In genomic region chr6:32580593-32580992, GRCh38 we compare ENCODE assay signal across 23 cellular contexts. TPM values are rescaled to one million over a fixed set of nuclear protein-coding genes. Genes with fewer than 3 reads are reported as not detected.
"Had no signal": no experiment of that assay in that cellular context is flagged by ENCODE, and none has a peak within 500 bp of the region (broad histone marks: within the 10 kb centered on the region; RNA-seq: fewer than 3 reads in every experiment).

No MANE protein-coding gene starts in this region.

- H3K36me3 Mint-ChIP-seq: activated naive CD8-positive, alpha-beta T cell had no signal

- ATAC-seq: activated CD4-positive, CD25-positive, alpha-beta regulatory T cell treated with anti-CD3 and anti-CD28 coated beads, Interleukin-2, amount 50 U/mL, for 24 hours; activated CD8-positive, alpha-beta T cell treated with anti-CD3 and anti-CD28 coated beads for 36 hours; left colon; stimulated activated naive CD8-positive, alpha-beta T cell treated with anti-CD3 and anti-CD28 coated beads, Interleukin-15, Interleukin-2, amounts not matched to agents 100 U/mL and 50 U/mL, for 24 hours had no signal

- H3K4me3 Mint-ChIP-seq: activated CD4-positive, alpha-beta T cell treated with anti-CD3 and anti-CD28 coated beads, Interleukin-2, amount 10 ng/mL, durations not matched to agents 7 days and 5 days; activated CD8-positive, alpha-beta T cell treated with anti-CD3 and anti-CD28 coated beads for 36 hours; activated naive CD8-positive, alpha-beta T cell; neural crest cell had no signal

- H3K4me3 ChIP-seq: breast epithelium, heart left ventricle, thyroid gland had no signal

- H3K9me3 ChIP-seq: breast epithelium, heart left ventricle, thyroid gland had no signal

- H3K9me3 Mint-ChIP-seq: activated CD4-positive, alpha-beta T cell treated with anti-CD3 and anti-CD28 coated beads, Interleukin-2, amount 10 ng/mL, durations not matched to agents 7 days and 5 days; activated CD8-positive, alpha-beta T cell treated with anti-CD3 and anti-CD28 coated beads for 36 hours had no signal

- H3K27me3 ChIP-seq: breast epithelium, thyroid gland had no signal

- H3K27ac Mint-ChIP-seq: activated CD4-positive, alpha-beta T cell treated with anti-CD3 and anti-CD28 coated beads, Interleukin-2, amount 10 ng/mL, durations not matched to agents 7 days and 5 days; activated CD8-positive, alpha-beta T cell treated with anti-CD3 and anti-CD28 coated beads for 36 hours; activated naive CD8-positive, alpha-beta T cell had no signal

- DNase-seq: activated CD4-positive, alpha-beta T cell treated with anti-CD3 and anti-CD28 coated beads, Interleukin-2, amount 10 ng/mL, durations not matched to agents 7 days and 5 days; activated CD8-positive, alpha-beta T cell treated with anti-CD3 and anti-CD28 coated beads for 36 hours; activated T-cell treated with anti-CD3 and anti-CD28 coated beads, Interleukin-2, amount 50 U/mL, for 1 hour; amniotic stem cell; cerebellar nuclear complex; cortex of kidney; heart left ventricle; left colon; mesenchymal stem cell; occipital lobe; stimulated activated CD4-positive, alpha-beta T cell treated with anti-CD3 and anti-CD28 coated beads, Interleukin-2, amount 100 ng/mL, for 48 hours; stimulated activated CD8-positive, alpha-beta memory T cell treated with anti-CD3 and anti-CD28 coated beads, Interleukin-4, amount 100 ng/mL, for 48 hours; stimulated activated naive CD8-positive, alpha-beta T cell treated with anti-CD3 and anti-CD28 coated beads, Interleukin-15, Interleukin-2, amounts not matched to agents 100 U/mL and 50 U/mL, for 24 hours; thyroid gland had no signal

- H3K27ac ChIP-seq: breast epithelium, heart left ventricle, thyroid gland had no signal

- H3K36me3 ChIP-seq: breast epithelium, thyroid gland had no signal

- H3K27me3 Mint-ChIP-seq: activated naive CD8-positive, alpha-beta T cell had no signal

- H3K4me1 ChIP-seq: breast epithelium, thyroid gland had no signal

- FAIRE-seq: endometrium had no signal

RNA-seq across cellular contexts. Expression of gene HLA-DRB1, which starts 9.1 kb away (rescaled TPM):
- total RNA-seq: epithelial cell of proximal tubule, fibroblast of villous mesenchyme, myocyte had no signal

RNA-seq across cellular contexts. Expression of gene HLA-DRB5, which starts 50.5 kb away (rescaled TPM):
- total RNA-seq: epithelial cell of proximal tubule, fibroblast of villous mesenchyme, neural crest cell, occipital lobe had no signal
- polyA plus RNA-seq: keratinocyte had no signal

RNA-seq across cellular contexts. Expression of gene HLA-DQA1, which starts 56.6 kb away (rescaled TPM):
- total RNA-seq: epithelial cell of proximal tubule, fibroblast of villous mesenchyme, myocyte, neural crest cell had no signal
- polyA plus RNA-seq: keratinocyte had no signal
